Comparison of ENCODE assay signal across 8 cellular contexts in genomic region chr7:16646427-16647081, GRCh38. TPM values are rescaled to one million over a fixed set of nuclear protein-coding genes. Genes with fewer than 3 reads are reported as not detected.
A peak's percentile ranks its signal among the peaks of the same experiment; 100 is the strongest.
DNase-seq lines count a peak whose midpoint lies in the region; ATAC-seq and TF ChIP-seq lines count a peak whose summit lies in the region.

No MANE protein-coding gene starts in this region.

- H3K9ac ChIP-seq in iPS-20b (ENCODE audit: low read depth, low read length): peak overlapping the region; percentile 95

- peak overlapping the region; percentile 99 for H3K27ac Mint-ChIP-seq in stimulated activated effector memory CD8-positive, alpha-beta T cell treated with anti-CD3 and anti-CD28 coated beads, Interleukin-12 subunit alpha, Interleukin-12 subunit beta, amount 100 ng/mL, for 72 hours

- peaks cover 33% of the 10 kb centered on the region for H3K36me3 Mint-ChIP-seq in stimulated activated effector memory CD8-positive, alpha-beta T cell treated with anti-CD3 and anti-CD28 coated beads, Interleukin-12 subunit alpha, Interleukin-12 subunit beta, amount 100 ng/mL, for 72 hours

- H3K9me3 Mint-ChIP-seq in stimulated activated effector memory CD8-positive, alpha-beta T cell treated with anti-CD3 and anti-CD28 coated beads, Interleukin-12 subunit alpha, Interleukin-12 subunit beta, amount 100 ng/mL, for 72 hours: no peaks in the 10 kb centered on the region

- DNase-seq in A673 (ENCODE audit: low spot score) (peak; percentile 58), GM03348 (ENCODE audit: low spot score) (peak; percentile 18), NCI-H345 treated with DMSO at 0.1 percent for 48 hours (lab: John Stamatoyannopoulos, UW; ENCODE audit: unreplicated experiment) (peak; percentile 19), astrocyte of the cerebellum (ENCODE audit: low read depth) (no peak), GDM1 (lab: John Stamatoyannopoulos, UW) (no peak), DMS114 treated with DMSO at 0.1 percent for 48 hours (lab: John Stamatoyannopoulos, UW; ENCODE audit: unreplicated experiment) (no peak)
- DNase-seq in stimulated activated effector memory CD8-positive, alpha-beta T cell treated with anti-CD3 and anti-CD28 coated beads, Interleukin-12 subunit alpha, Interleukin-12 subunit beta, amount 100 ng/mL, for 72 hours (ENCODE audit: low spot score in 2 of 2): no peak

- CTCF ChIA-PET in A673 (lab: Charles Lee): no interaction called here

- intact Hi-C loops in A673 (cut with micrococcal nuclease; ENCODE audit: unreplicated experiment): loop anchor here (2.0 kb wide), 1 partner anchor 62 kb away; no protein-coding TSS in a partner anchor

- peak overlapping the region; percentile 93 for H3K4me3 Mint-ChIP-seq in stimulated activated effector memory CD8-positive, alpha-beta T cell treated with anti-CD3 and anti-CD28 coated beads, Interleukin-12 subunit alpha, Interleukin-12 subunit beta, amount 100 ng/mL, for 72 hours

- no TSS peak for BruUV-seq in A673 (replicated peaks; lab: Mats Ljungman, UMichigan)

- peak; percentile 2 for ATAC-seq in stimulated activated effector memory CD8-positive, alpha-beta T cell treated with anti-CD3 and anti-CD28 coated beads, Interleukin-12 subunit alpha, Interleukin-12 subunit beta, amount 100 ng/mL, for 72 hours

- H3K27me3 ChIP-seq in A673 (replicated peaks; ENCODE audit: insufficient read depth, low read depth, low read length, poor library complexity) (no peaks in the 10 kb centered on the region), iPS-20b (ENCODE audit: insufficient read depth, low read length) (peaks cover 11% of the 10 kb centered on the region)

- H3K4me3 ChIP-seq in A673 (ENCODE audit: low read depth, low read length, poor library complexity, severe bottlenecking) (peak overlapping the region; percentile 92), astrocyte of the cerebellum (ENCODE audit: low read depth, low read length) (peak overlapping the region; percentile 91), iPS-20b (ENCODE audit: low read length) (peak overlapping the region; percentile 95)

- H3K4me1 ChIP-seq in A673 (ENCODE audit: insufficient read depth, low read length, poor library complexity, severe bottlenecking) (peaks cover 60% of the 10 kb centered on the region), iPS-20b (ENCODE audit: insufficient read depth, low read length) (peaks cover 29% of the 10 kb centered on the region)

- H3K27ac ChIP-seq in A673 (ENCODE audit: low read depth, low read length, poor library complexity, severe bottlenecking): peak overlapping the region; percentile 99
- H3K27ac ChIP-seq in iPS-20b (ENCODE audit: low read length): no peak overlapping the region

- POLR2A ChIA-PET in A673 (lab: Charles Lee; ENCODE audit: low non-redundant PET): no interaction called here

- in situ Hi-C loops in astrocyte of the cerebellum (cut with HindIII; ENCODE audit: low sequenced_read_pairs): no loop called here

- TF ChIP-seq CTCF in A673 (conservative IDR thresholded peaks at IDR 0.05; ENCODE audit: low read depth, low read length) (no peak), astrocyte of the cerebellum (IDR thresholded peaks at IDR 0.05; ENCODE audit: low read depth, low read length, missing control alignments) (no peak)

- H3K36me3 ChIP-seq in A673 (ENCODE audit: insufficient read depth, low read length, poor library complexity, severe bottlenecking): no peaks in the 10 kb centered on the region
- no peaks in the 10 kb centered on the region for H3K36me3 ChIP-seq in iPS-20b (ENCODE audit: insufficient read depth, low read depth, low read length)

- H3K4me1 Mint-ChIP-seq in stimulated activated effector memory CD8-positive, alpha-beta T cell treated with anti-CD3 and anti-CD28 coated beads, Interleukin-12 subunit alpha, Interleukin-12 subunit beta, amount 100 ng/mL, for 72 hours: peaks cover 65% of the 10 kb centered on the region

- H3K9me3 ChIP-seq in A673 (ENCODE audit: low read depth, low read length, poor library complexity, severe bottlenecking) (no peaks in the 10 kb centered on the region), iPS-20b (ENCODE audit: insufficient read depth, low read depth, low read length) (no peaks in the 10 kb centered on the region)

RNA-seq across cellular contexts. Expression of gene BZW2, which starts 0.6 kb away (rescaled TPM):
- total RNA-seq in A673 (2021): 173 and 175 TPM in 2 replicates

RNA-seq across cellular contexts. Expression of gene ANKMY2, which starts 1.0 kb away (rescaled TPM):
- 24.3 and 30.5 TPM in 2 replicates for total RNA-seq in A673 (2021)

Comparison
In these comparisons a context has a peak if more than half of its experiments do, and no peak if none do; other contexts are left out.
1. DNase-seq: peak in A673 (single experiment), GM03348 (single experiment) and NCI-H345 treated with DMSO at 0.1 percent for 48 hours (single experiment); none in astrocyte of the cerebellum (single experiment), stimulated activated effector memory CD8-positive, alpha-beta T cell treated with anti-CD3 and anti-CD28 coated beads, Interleukin-12 subunit alpha, Interleukin-12 subunit beta, amount 100 ng/mL, for 72 hours (0 of 2), GDM1 (single experiment) and DMS114 treated with DMSO at 0.1 percent for 48 hours (single experiment).
2. Peak in every context shown above with its lines, with median percentiles within 50 percentile points of each other: H3K4me3 ChIP-seq.